In the genomic region with DNA sequence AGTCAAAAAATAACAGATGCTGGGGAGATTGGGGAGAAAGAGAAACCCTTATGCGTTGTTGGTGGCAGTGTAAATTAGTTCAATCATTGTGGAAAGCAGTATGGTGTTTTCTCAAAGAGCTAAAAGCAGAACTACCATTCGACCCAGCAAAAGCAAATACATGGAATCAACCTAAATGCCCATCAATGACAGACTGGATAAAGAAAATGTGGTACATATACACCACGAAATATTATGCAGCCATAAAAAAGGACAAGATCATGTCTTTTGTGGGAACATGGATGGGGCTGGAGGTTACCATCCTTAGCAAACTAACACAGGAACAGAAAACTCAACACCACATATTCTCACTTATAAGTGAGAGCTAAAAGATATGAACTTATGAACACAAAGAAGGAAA, we compare ENCODE assay signal across 21 cellular contexts.
"Had no signal": no experiment of that assay in that cellular context is flagged by ENCODE, and none has a peak within 500 bp of the region (broad histone marks: within the 10 kb centered on the region; RNA-seq: fewer than 3 reads in every experiment).

No MANE protein-coding gene starts in this region.

- FAIRE-seq: frontal cortex had no signal

- H3K9me3 ChIP-seq: adrenal gland, ascending aorta, esophagus muscularis mucosa, right lobe of liver, tibial artery had no signal

- H3K36me3 ChIP-seq: adrenal gland, ascending aorta, esophagus muscularis mucosa, right lobe of liver, tibial artery had no signal

- H3K4me3 ChIP-seq: adrenal gland, ascending aorta, coronary artery, esophagus muscularis mucosa, right lobe of liver, skin epidermis, tibial artery had no signal

- H3K9me3 Mint-ChIP-seq: central memory CD8-positive, alpha-beta T cell; memory B cell had no signal

- H3K27ac ChIP-seq: adrenal gland, ascending aorta, esophagus muscularis mucosa, right lobe of liver, tibial artery had no signal

- H3K4me3 Mint-ChIP-seq: activated CD4-positive, alpha-beta memory T cell treated with anti-CD3 and anti-CD28 coated beads, Interleukin-2, amount 10 ng/mL, durations not matched to agents 7 days and 5 days; activated CD4-positive, alpha-beta T cell treated with anti-CD3 and anti-CD28 coated beads, Interleukin-2, amount 10 ng/mL, durations not matched to agents 24 days and 14 days; central memory CD8-positive, alpha-beta T cell; memory B cell; stimulated activated naive CD8-positive, alpha-beta T cell treated with anti-CD3 and anti-CD28 coated beads, Interleukin-15, amount 100 ng/mL, for 72 hours; T-helper 1 cell treated with Interleukin-12 subunit alpha and Interleukin-12 subunit beta and Interleukin-4 antibody, amounts not matched to agents 30 μg/mL and 1 μg/mL, for 36 hours had no signal

- H3K27me3 Mint-ChIP-seq: activated CD4-positive, alpha-beta memory T cell treated with anti-CD3 and anti-CD28 coated beads, Interleukin-2, amount 10 ng/mL, durations not matched to agents 7 days and 5 days; activated CD4-positive, alpha-beta T cell treated with anti-CD3 and anti-CD28 coated beads, Interleukin-2, amount 10 ng/mL, durations not matched to agents 24 days and 14 days; central memory CD8-positive, alpha-beta T cell; memory B cell; stimulated activated naive CD8-positive, alpha-beta T cell treated with anti-CD3 and anti-CD28 coated beads, Interleukin-15, amount 100 ng/mL, for 72 hours had no signal

- DNase-seq: activated CD4-positive, alpha-beta memory T cell treated with anti-CD3 and anti-CD28 coated beads, Interleukin-2, amount 10 ng/mL, durations not matched to agents 7 days and 5 days; activated CD4-positive, alpha-beta T cell treated with anti-CD3 and anti-CD28 coated beads, Interleukin-2, amount 10 ng/mL, durations not matched to agents 24 days and 14 days; activated gamma-delta T cell; adrenal gland; hippocampal formation; left cardiac atrium; occipital lobe; posterior cingulate gyrus; right lobe of liver; stimulated activated CD4-positive, alpha-beta T cell treated with anti-CD3 and anti-CD28 coated beads, Interleukin-1b, Interleukin-23, amount 100 ng/mL, for 48 hours; stimulated activated naive CD8-positive, alpha-beta T cell treated with anti-CD3 and anti-CD28 coated beads, Interleukin-15, amount 100 ng/mL, for 72 hours; tibial artery had no signal

- H3K27ac Mint-ChIP-seq: activated CD4-positive, alpha-beta memory T cell treated with anti-CD3 and anti-CD28 coated beads, Interleukin-2, amount 10 ng/mL, durations not matched to agents 7 days and 5 days; activated CD4-positive, alpha-beta T cell treated with anti-CD3 and anti-CD28 coated beads, Interleukin-2, amount 10 ng/mL, durations not matched to agents 24 days and 14 days; activated naive CD4-positive, alpha-beta T cell treated with anti-CD3 and anti-CD28 coated beads, Interleukin-2, amount 50 U/mL, for 72 hours; memory B cell; stimulated activated naive CD8-positive, alpha-beta T cell treated with anti-CD3 and anti-CD28 coated beads, Interleukin-15, amount 100 ng/mL, for 72 hours; T-helper 1 cell treated with Interleukin-12 subunit alpha and Interleukin-12 subunit beta and Interleukin-4 antibody, amounts not matched to agents 30 μg/mL and 1 μg/mL, for 36 hours had no signal

- ATAC-seq: activated naive CD4-positive, alpha-beta T cell treated with anti-CD3 and anti-CD28 coated beads, Interleukin-2, amount 50 U/mL, for 72 hours; left cardiac atrium; right lobe of liver; stimulated activated naive CD8-positive, alpha-beta T cell treated with anti-CD3 and anti-CD28 coated beads, Interleukin-15, amount 100 ng/mL, for 72 hours had no signal

- H3K27me3 ChIP-seq: adrenal gland, ascending aorta, esophagus muscularis mucosa, right lobe of liver, tibial artery had no signal
